In genomic region chr16:89722392-89723278, GRCh38 we compare ENCODE assay signal across 8 cellular contexts. TPM values are rescaled to one million over a fixed set of nuclear protein-coding genes. Genes with fewer than 3 reads are reported as not detected.
DNase-seq lines count a peak whose midpoint lies in the region; ATAC-seq and TF ChIP-seq lines count a peak whose summit lies in the region.

No MANE protein-coding gene starts in this region.

- H3K4me1 Mint-ChIP-seq in activated T-helper 1 cell treated with anti-CD3 and anti-CD28 coated beads, Interleukin-12 subunit alpha, Interleukin-12 subunit beta, Interleukin-2, Interleukin-4 antibody, amounts not matched to agents 30 ng/mL and 10 ng/mL and 1 ng/mL, durations not matched to agents 14 hours and 24 hours and 36 hours (ENCODE audit: low read depth), result peaks cover 41% of the 10 kb centered on the region

- H3K4me2 ChIP-seq in OCI-LY3 (ENCODE audit: low read length), result peak overlapping the region; percentile 89

- H3K9ac ChIP-seq in OCI-LY3 (ENCODE audit: low read length), result peak overlapping the region; percentile 84

- no peaks in the 10 kb centered on the region for H3K27me3 Mint-ChIP-seq in activated T-helper 1 cell treated with anti-CD3 and anti-CD28 coated beads, Interleukin-12 subunit alpha, Interleukin-12 subunit beta, Interleukin-2, Interleukin-4 antibody, amounts not matched to agents 30 ng/mL and 10 ng/mL and 1 ng/mL, durations not matched to agents 14 hours and 24 hours and 36 hours (ENCODE audit: insufficient read depth)

- no peak for TF ChIP-seq CTCF in AG04450 (IDR thresholded peaks at IDR 0.05; ENCODE audit: low read depth, low read length)
- TF ChIP-seq CTCF in OCI-LY3 (IDR thresholded peaks at IDR 0.05; ENCODE audit: low read depth, low read length), result no peak
- no peak for TF ChIP-seq CTCF in neutrophil (IDR thresholded peaks at IDR 0.05)

- POLR2A ChIA-PET in AG04450 (lab: Yijun Ruan, JAX), result interaction anchor here (1.4 kb wide), 1 partner anchor 151 kb away, joined by 5 read pairs; the partner anchor contains the start of gene TCF25

- WGBS in aorta, 2 donors, result 29% methylated on average over 51 to 56 of the region's 56 CpGs

- H3K4me3 Mint-ChIP-seq in activated T-helper 1 cell treated with anti-CD3 and anti-CD28 coated beads, Interleukin-12 subunit alpha, Interleukin-12 subunit beta, Interleukin-2, Interleukin-4 antibody, amounts not matched to agents 30 ng/mL and 10 ng/mL and 1 ng/mL, durations not matched to agents 14 hours and 24 hours and 36 hours, result peak overlapping the region; percentile 95

- no peak overlapping the region for H2AFZ ChIP-seq in OCI-LY3 (ENCODE audit: low read depth, low read length)

- peak overlapping the region; percentile 90 for H3K4me3 ChIP-seq in AG04450 (ENCODE audit: low read depth, low read length)
- H3K4me3 ChIP-seq in OCI-LY3 (ENCODE audit: low read length), result peak overlapping the region; percentile 88
- peak overlapping the region; percentile 86 to 96 for H3K4me3 ChIP-seq in neutrophil (ENCODE audit: low read depth in 1 of 2, low read length in 1 of 2)
- peak overlapping the region; percentile 70 to 83 for H3K4me3 ChIP-seq in aorta (ENCODE audit: low read length in 2 of 2)

- CTCF ChIA-PET in AG04450 (lab: Charles Lee), result no interaction called here

- H3K36me3 ChIP-seq in OCI-LY3 (replicated peaks; ENCODE audit: low read depth, low read length) (peaks cover 18% of the 10 kb centered on the region), neutrophil (peaks cover 52% of the 10 kb centered on the region), aorta (ENCODE audit: control insufficient read depth in 1 of 2, insufficient read depth in 2 of 2, low read length in 1 of 2) (peaks cover 0 to 4% of the 10 kb centered on the region in 2 donors)

- peaks cover 6% of the 10 kb centered on the region; the same call in 1 of the 2 replicates for H3K79me2 ChIP-seq in OCI-LY3 (ENCODE audit: low read length)

- H3K27me3 ChIP-seq in AG04450 (ENCODE audit: control insufficient read depth, insufficient read depth, low read length) (no peaks in the 10 kb centered on the region), OCI-LY3 (ENCODE audit: low read depth, low read length) (no peaks in the 10 kb centered on the region), neutrophil (no peaks in the 10 kb centered on the region), aorta (ENCODE audit: control insufficient read depth in 1 of 2, insufficient read depth in 2 of 2, low read length in 1 of 2) (peaks cover 0 to 2% of the 10 kb centered on the region in 2 donors)

- H3K36me3 Mint-ChIP-seq in activated T-helper 1 cell treated with anti-CD3 and anti-CD28 coated beads, Interleukin-12 subunit alpha, Interleukin-12 subunit beta, Interleukin-2, Interleukin-4 antibody, amounts not matched to agents 30 ng/mL and 10 ng/mL and 1 ng/mL, durations not matched to agents 14 hours and 24 hours and 36 hours (ENCODE audit: low read depth), result peaks cover 26% of the 10 kb centered on the region

- H3K4me1 ChIP-seq in OCI-LY3 (ENCODE audit: low read length) (peaks cover 13% of the 10 kb centered on the region), neutrophil (ENCODE audit: control insufficient read depth in 1 of 2, insufficient read depth in 1 of 2, low read depth in 1 of 2, low read length in 1 of 2) (peaks cover 55 to 61% of the 10 kb centered on the region in 2 experiments), aorta (ENCODE audit: control insufficient read depth in 1 of 2, insufficient read depth in 2 of 2, low read length in 2 of 2) (no peaks in the 10 kb centered on the region)

- DNase-seq in AG04450 (ENCODE audit: low read depth, low spot score) (no peak), fibroblast of the conjunctiva (ENCODE audit: low read depth) (peak; percentile 26), aorta (peak in 1 of 2 donors; percentile 76)
- DNase-seq in activated T-helper 1 cell treated with anti-CD3 and anti-CD28 coated beads, Interleukin-12 subunit alpha, Interleukin-12 subunit beta, Interleukin-2, Interleukin-4 antibody, amounts not matched to agents 30 ng/mL and 10 ng/mL and 1 ng/mL, durations not matched to agents 14 hours and 24 hours and 36 hours (ENCODE audit: low spot score), result peak; percentile 69

- no peak overlapping the region for H3K27ac ChIP-seq in AG04450 (ENCODE audit: low read depth, low read length)
- H3K27ac ChIP-seq in OCI-LY3 (ENCODE audit: low read length), result no peak overlapping the region
- peak overlapping the region; percentile 100 for H3K27ac ChIP-seq in neutrophil
- peak overlapping the region in 1 of 2 donors; percentile 7 for H3K27ac ChIP-seq in aorta (ENCODE audit: low read depth in 1 of 2, low read length in 2 of 2)

- peak overlapping the region; percentile 95 for H3K27ac Mint-ChIP-seq in activated T-helper 1 cell treated with anti-CD3 and anti-CD28 coated beads, Interleukin-12 subunit alpha, Interleukin-12 subunit beta, Interleukin-2, Interleukin-4 antibody, amounts not matched to agents 30 ng/mL and 10 ng/mL and 1 ng/mL, durations not matched to agents 14 hours and 24 hours and 36 hours

- peak; percentile 28 for ATAC-seq in GM21576 (IDR thresholded peaks at IDR 0.05; ENCODE audit: unreplicated experiment)
- ATAC-seq in aorta (ENCODE audit: low FRiP score), result peak; percentile 37
- no peak for ATAC-seq in GM18519 (IDR thresholded peaks at IDR 0.05; ENCODE audit: low FRiP score, unreplicated experiment)

- intact Hi-C loops in activated T-helper 1 cell treated with anti-CD3 and anti-CD28 coated beads, Interleukin-12 subunit alpha, Interleukin-12 subunit beta, Interleukin-2, Interleukin-4 antibody, amounts not matched to agents 30 ng/mL and 10 ng/mL and 1 ng/mL, durations not matched to agents 14 hours and 24 hours and 36 hours (cut with micrococcal nuclease), result loop anchor here (1.0 to 10.0 kb wide), 7 partner anchors 15 to 478 kb away; partner anchors contain the start of genes CHMP1A, SPATA33, SPIRE2 and TUBB3
- intact Hi-C loops in aorta (cut with DNase I), result no loop called here

- no peaks in the 10 kb centered on the region for H3K9me3 Mint-ChIP-seq in activated T-helper 1 cell treated with anti-CD3 and anti-CD28 coated beads, Interleukin-12 subunit alpha, Interleukin-12 subunit beta, Interleukin-2, Interleukin-4 antibody, amounts not matched to agents 30 ng/mL and 10 ng/mL and 1 ng/mL, durations not matched to agents 14 hours and 24 hours and 36 hours

- peaks cover 21% of the 10 kb centered on the region for H4K20me1 ChIP-seq in OCI-LY3 (ENCODE audit: insufficient read depth, low read length)

- H3K9me3 ChIP-seq in AG04450 (ENCODE audit: control insufficient read depth, insufficient read depth, low read length), result no peaks in the 10 kb centered on the region; the same call in 1 of the 2 replicates
- H3K9me3 ChIP-seq in OCI-LY3 (ENCODE audit: insufficient read depth, low read length), result no peaks in the 10 kb centered on the region
- H3K9me3 ChIP-seq in neutrophil, result no peaks in the 10 kb centered on the region
- H3K9me3 ChIP-seq in aorta (ENCODE audit: control insufficient read depth, low read length), result no peaks in the 10 kb centered on the region

RNA-seq across cellular contexts. Expression of gene ZNF276, which starts 1.3 kb away (rescaled TPM):
- 5.0 and 7.7 TPM in 2 replicates for polyA plus RNA-seq in AG04450 (2011; rRNA removed)
- 5.1 and 9.8 TPM in 2 replicates for polyA minus RNA-seq in AG04450 (2011; rRNA and poly(A)+ RNA removed)
- total RNA-seq in activated T-helper 1 cell treated with anti-CD3 and anti-CD28 coated beads, Interleukin-12 subunit alpha, Interleukin-12 subunit beta, Interleukin-2, Interleukin-4 antibody, amounts not matched to agents 30 ng/mL and 10 ng/mL and 1 ng/mL, durations not matched to agents 14 hours and 24 hours and 36 hours, result 34.2 and 36.4 TPM in 2 replicates
- total RNA-seq in aorta, result 10 to 100 TPM; 23.6 to 30.4 TPM
- polyA plus RNA-seq in aorta, result 10 to 100 TPM in 1 of 2 donors, 1 to 10 TPM in 1; 3.3 to 47.7 TPM

RNA-seq across cellular contexts. Expression of gene VPS9D1, which starts 1.9 kb away (rescaled TPM):
- polyA plus RNA-seq in AG04450 (2011; rRNA removed) (8.6 and 12.0 TPM in 2 replicates), aorta (10 to 100 TPM in 1 of 2 donors, 1 to 10 TPM in 1; 5.1 to 34.5 TPM)
- polyA minus RNA-seq in AG04450 (2011; rRNA and poly(A)+ RNA removed), result 5.2 and 7.5 TPM in 2 replicates
- total RNA-seq in activated T-helper 1 cell treated with anti-CD3 and anti-CD28 coated beads, Interleukin-12 subunit alpha, Interleukin-12 subunit beta, Interleukin-2, Interleukin-4 antibody, amounts not matched to agents 30 ng/mL and 10 ng/mL and 1 ng/mL, durations not matched to agents 14 hours and 24 hours and 36 hours, result 4.9 and 5.9 TPM in 2 replicates
- total RNA-seq in aorta, result 10 to 100 TPM; 10.3 to 15.3 TPM

RNA-seq across cellular contexts. Expression of gene SPATA2L, which starts 21.1 kb away (rescaled TPM):
- 2.6 and 4.0 TPM in 2 replicates for polyA plus RNA-seq in AG04450 (2011; rRNA removed)
- polyA minus RNA-seq in AG04450 (2011; rRNA and poly(A)+ RNA removed), result 2.1 and 3.7 TPM in 2 replicates
- total RNA-seq in activated T-helper 1 cell treated with anti-CD3 and anti-CD28 coated beads, Interleukin-12 subunit alpha, Interleukin-12 subunit beta, Interleukin-2, Interleukin-4 antibody, amounts not matched to agents 30 ng/mL and 10 ng/mL and 1 ng/mL, durations not matched to agents 14 hours and 24 hours and 36 hours, result 14.1 and 15.2 TPM in 2 replicates
- 10 to 100 TPM in 1 of 2 donors, 1 to 10 TPM in 1; 9.1 to 13.4 TPM for total RNA-seq in aorta
- 10 to 100 TPM in 1 of 2 donors, 1 to 10 TPM in 1; 4.9 to 12.0 TPM for polyA plus RNA-seq in aorta

RNA-seq across cellular contexts. Expression of gene CDK10, which starts 36.1 kb away (rescaled TPM):
- polyA plus RNA-seq in AG04450 (2011; rRNA removed), result 31.6 and 35.0 TPM in 2 replicates
- 19.3 and 30.4 TPM in 2 replicates for polyA minus RNA-seq in AG04450 (2011; rRNA and poly(A)+ RNA removed)
- 93.9 and 99.6 TPM in 2 replicates for total RNA-seq in activated T-helper 1 cell treated with anti-CD3 and anti-CD28 coated beads, Interleukin-12 subunit alpha, Interleukin-12 subunit beta, Interleukin-2, Interleukin-4 antibody, amounts not matched to agents 30 ng/mL and 10 ng/mL and 1 ng/mL, durations not matched to agents 14 hours and 24 hours and 36 hours
- total RNA-seq in aorta, result 10 to 100 TPM; 29.9 to 71.1 TPM
- 100 to 1,000 TPM in 1 of 2 donors, 10 to 100 TPM in 1; 24.7 to 134 TPM for polyA plus RNA-seq in aorta
